15 cellular contexts compared by ENCODE assay signal in genomic region chr16:67760206-67760605, GRCh38. TPM values are rescaled to one million over a fixed set of nuclear protein-coding genes. Genes with fewer than 3 reads are reported as not detected.
DNase-seq lines count a peak whose midpoint lies in the region; ATAC-seq, FAIRE-seq and TF ChIP-seq lines count a peak whose summit lies in the region.
"Had no signal": no experiment of that assay in that cellular context is flagged by ENCODE, and none has a peak within 500 bp of the region (broad histone marks: within the 10 kb centered on the region; RNA-seq: fewer than 3 reads in every experiment).

No MANE protein-coding gene starts in this region.

- H3K4me1 ChIP-seq in heart left ventricle (peaks cover 0 to 23% (median 6%) of the 10 kb centered on the region in 12 donors), right atrium auricular region (peaks cover 0 to 4% of the 10 kb centered on the region in 2 donors), esophagus (ENCODE audit: control insufficient read depth in 2 of 2, insufficient read depth in 2 of 2, low read length in 1 of 2) (peaks cover 0 to 12% of the 10 kb centered on the region in 2 donors), suprapubic skin (peaks cover 12% of the 10 kb centered on the region)
- H3K4me1 ChIP-seq: Caco-2 had no signal

- H3K9me3 ChIP-seq in heart left ventricle, result no peaks in the 10 kb centered on the region
- H3K9me3 ChIP-seq in right atrium auricular region, result no peaks in the 10 kb centered on the region
- no peaks in the 10 kb centered on the region for H3K9me3 ChIP-seq in esophagus (ENCODE audit: control insufficient read depth in 2 of 2, insufficient read depth in 1 of 2, low read depth in 1 of 2, low read length in 1 of 2)
- no peaks in the 10 kb centered on the region for H3K9me3 ChIP-seq in suprapubic skin
- H3K9me3 ChIP-seq: Caco-2 had no signal

- H3K27ac ChIP-seq in heart left ventricle (no peak overlapping the region), right atrium auricular region (no peak overlapping the region), esophagus (ENCODE audit: low read depth in 2 of 2, low read length in 1 of 2) (peak overlapping the region; percentile 32 to 69), suprapubic skin (peak overlapping the region; percentile 22)

- TF ChIP-seq CTCF in heart left ventricle (IDR thresholded peaks at IDR 0.05), result no peak
- no peak for TF ChIP-seq CTCF in right atrium auricular region (IDR thresholded peaks at IDR 0.05)
- no peak for TF ChIP-seq CTCF in NB4 (IDR thresholded peaks at IDR 0.05; ENCODE audit: low read depth, low read length)
- TF ChIP-seq CTCF in suprapubic skin (IDR thresholded peaks at IDR 0.05), result no peak

- H3K36me3 ChIP-seq in heart left ventricle (peaks cover 0 to 17% (median 4%) of the 10 kb centered on the region in 9 donors), right atrium auricular region (peaks cover 5% of the 10 kb centered on the region), esophagus (ENCODE audit: control insufficient read depth in 2 of 2, insufficient read depth in 2 of 2, low read length in 1 of 2) (peaks cover 0 to 10% of the 10 kb centered on the region in 2 donors), suprapubic skin (peaks cover 13% of the 10 kb centered on the region)

- 35 to 74% (median 43%) methylated on average over 3 of the region's 3 CpGs for WGBS in heart left ventricle, 4 donors
- WGBS in esophagus, 2 donors, result 49 to 51% methylated on average over 3 of the region's 3 CpGs
- 42% methylated on average over 3 of the region's 3 CpGs for WGBS in suprapubic skin

- no peak for TF ChIP-seq EP300 in suprapubic skin (IDR thresholded peaks at IDR 0.05)

- no peak for TF ChIP-seq POLR2A in heart left ventricle (IDR thresholded peaks at IDR 0.05)
- no peak for TF ChIP-seq POLR2A in NB4 (IDR thresholded peaks at IDR 0.05; ENCODE audit: extremely low read depth, insufficient read length)
- TF ChIP-seq POLR2A in suprapubic skin (IDR thresholded peaks at IDR 0.05), result no peak

- no peak overlapping the region for H3K4me3 ChIP-seq in heart left ventricle
- H3K4me3 ChIP-seq in right atrium auricular region, result no peak overlapping the region
- H3K4me3 ChIP-seq in NB4 (ENCODE audit: low read depth, low read length), result no peak overlapping the region
- H3K4me3 ChIP-seq in esophagus (ENCODE audit: low read depth in 1 of 2, low read length in 2 of 2), result no peak overlapping the region
- no peak overlapping the region for H3K4me3 ChIP-seq in suprapubic skin

- no peak for DNase-seq in heart left ventricle
- DNase-seq in right atrium auricular region (ENCODE audit: low spot score), result no peak
- peak; percentile 25 for DNase-seq in NB4 (ENCODE audit: low read depth)
- no peak for DNase-seq in suprapubic skin (ENCODE audit: low spot score in 2 of 2)
- DNase-seq in effector CD8-positive, alpha-beta T cell (lab: John Stamatoyannopoulos, UW), result no peak
- no peak for DNase-seq in HTR-8/SVneo (ENCODE audit: insufficient read length, low spot score)
- DNase-seq: activated CD4-positive, alpha-beta memory T cell treated with anti-CD3 and anti-CD28 coated beads for 36 hours; activated T-cell treated with anti-CD3 and anti-CD28 coated beads, Interleukin-2, amount 50 U/mL, for 4 hours; Caco-2; GOT3; NCI-H1105 treated with DMSO at 0.1 percent for 48 hours; stimulated activated CD4-positive, alpha-beta T cell treated with anti-CD3 and anti-CD28 coated beads, Interleukin-4, amount 100 ng/mL, for 24 hours; T-helper 9 cell had no signal

- intact Hi-C loops in heart left ventricle (cut with DNase I), result no loop called here

- FAIRE-seq in HTR-8/SVneo (lab: Jason Lieb, UNC), result no peak

- ATAC-seq in heart left ventricle (peak; percentile 62 to 68 (median 64)), GM21367 (IDR thresholded peaks at IDR 0.05; ENCODE audit: unreplicated experiment) (no peak)
- ATAC-seq: activated T-cell treated with anti-CD3 and anti-CD28 coated beads, Interleukin-2, amount 50 U/mL, for 4 hours had no signal

- H3K27me3 ChIP-seq in heart left ventricle, result no peaks in the 10 kb centered on the region
- no peaks in the 10 kb centered on the region for H3K27me3 ChIP-seq in right atrium auricular region
- H3K27me3 ChIP-seq in esophagus (ENCODE audit: control insufficient read depth in 1 of 2, insufficient read depth in 2 of 2, low read length in 2 of 2), result no peaks in the 10 kb centered on the region
- H3K27me3 ChIP-seq in suprapubic skin, result no peaks in the 10 kb centered on the region

RNA-seq across cellular contexts. Expression of gene GFOD2, which starts 41.1 kb away (rescaled TPM):
- 10 to 100 TPM in 3 of 9 donors, 1 to 10 TPM in 6; 6.5 to 11.7 (median 9.8) TPM for total RNA-seq in heart left ventricle
- polyA plus RNA-seq in heart left ventricle, result 10 to 100 TPM in 1 of 2 donors, 1 to 10 TPM in 1; 8.2 to 15.4 TPM
- 1 to 10 TPM; 7.1 to 9.2 TPM for total RNA-seq in right atrium auricular region
- polyA plus RNA-seq in esophagus, result 10 to 100 TPM; 36.8 to 49.6 TPM
- total RNA-seq in suprapubic skin, result 10 to 100 TPM; 18.3 to 31.1 (median 25.9) TPM

RNA-seq across cellular contexts. Expression of gene RANBP10, which starts 46.2 kb away (rescaled TPM):
- total RNA-seq in heart left ventricle (10 to 100 TPM in 6 of 9 donors, 1 to 10 TPM in 3; 7.1 to 19.7 (median 12.3) TPM), right atrium auricular region (1 to 10 TPM; 7.8 to 8.9 TPM), suprapubic skin (10 to 100 TPM; 18.4 to 35.2 (median 27.6) TPM)
- polyA plus RNA-seq in heart left ventricle (10 to 100 TPM in 1 of 2 donors, 1 to 10 TPM in 1; 5.6 to 11.2 TPM), esophagus (10 to 100 TPM in 1 of 2 donors, 1 to 10 TPM in 1; 8.4 to 10.2 TPM)

RNA-seq across cellular contexts. Expression of gene TSNAXIP1, which starts 46.5 kb away (rescaled TPM):
- total RNA-seq in heart left ventricle, result under 1 TPM in 8 of 9 donors, not detected in 1; 0.16 to 0.93 (median 0.46) TPM
- polyA plus RNA-seq in heart left ventricle, result under 1 TPM; 0.67 to 0.76 TPM
- under 1 TPM in 1 of 2 donors, not detected in 1; 0.55 TPM for total RNA-seq in right atrium auricular region
- 1 to 10 TPM in 1 of 2 donors, under 1 TPM in 1; 0.72 to 1.8 TPM for polyA plus RNA-seq in esophagus
- total RNA-seq in suprapubic skin, result 1 to 10 TPM in 2 of 4 donors, under 1 TPM in 2; 0.34 to 1.4 (median 0.87) TPM

Comparison
In these comparisons a context has a peak if more than half of its experiments do, and no peak if none do; other contexts are left out.
1. H3K27ac ChIP-seq: peak in esophagus (2 of 2) and suprapubic skin (single experiment); none in heart left ventricle (0 of 12) and right atrium auricular region (0 of 2).